8 cellular contexts compared by ENCODE assay signal in genomic region chr19:8240274-8241229, GRCh38. TPM values are rescaled to one million over a fixed set of nuclear protein-coding genes. Genes with fewer than 3 reads are reported as not detected.
A peak's percentile ranks its signal among the peaks of the same experiment; 100 is the strongest.
DNase-seq lines count a peak whose midpoint lies in the region; ATAC-seq and TF ChIP-seq lines count a peak whose summit lies in the region.

No MANE protein-coding gene starts in this region.

- H3K36me3 Mint-ChIP-seq in activated naive CD8-positive, alpha-beta T cell treated with anti-CD3 and anti-CD28 coated beads for 36 hours, result peaks cover 36% of the 10 kb centered on the region
- H3K36me3 Mint-ChIP-seq in osteocyte (ENCODE audit: unreplicated experiment), result no peaks in the 10 kb centered on the region

- TF ChIP-seq POLR2A in tibial nerve (IDR thresholded peaks at IDR 0.05), result no peak

- no peak overlapping the region for H3K4me3 ChIP-seq in GM06990 (replicated peaks; ENCODE audit: low read depth, low read length)
- no peak overlapping the region for H3K4me3 ChIP-seq in tibial nerve

- H3K4me1 Mint-ChIP-seq in activated naive CD8-positive, alpha-beta T cell treated with anti-CD3 and anti-CD28 coated beads for 36 hours, result peaks cover 10% of the 10 kb centered on the region
- peaks cover 19% of the 10 kb centered on the region for H3K4me1 Mint-ChIP-seq in osteocyte (ENCODE audit: unreplicated experiment)

- H3K9me3 ChIP-seq in tibial nerve, result peaks cover 0 to 19% (median 0%) of the 10 kb centered on the region in 4 donors

- H3K27ac Mint-ChIP-seq in activated naive CD8-positive, alpha-beta T cell treated with anti-CD3 and anti-CD28 coated beads for 36 hours, result peak overlapping the region; percentile 62
- H3K27ac Mint-ChIP-seq in osteocyte (ENCODE audit: unreplicated experiment), result no peak overlapping the region

- peaks cover 16% of the 10 kb centered on the region for H3K9me3 Mint-ChIP-seq in activated naive CD8-positive, alpha-beta T cell treated with anti-CD3 and anti-CD28 coated beads for 36 hours
- peaks cover 9% of the 10 kb centered on the region for H3K9me3 Mint-ChIP-seq in osteocyte (ENCODE audit: unreplicated experiment)

- 12 to 14% methylated on average over 16 to 17 of the region's 17 CpGs for WGBS in tibial nerve, 2 donors

- H3K27ac ChIP-seq in tibial nerve, result peak overlapping the region; percentile 67 to 89 (median 78)

- peak; percentile 81 for ATAC-seq in HG03342 (IDR thresholded peaks at IDR 0.05; ENCODE audit: unreplicated experiment)

- TF ChIP-seq CTCF in GM06990 (IDR thresholded peaks at IDR 0.05; ENCODE audit: insufficient read depth, low read length, poor library complexity, severe bottlenecking) (no peak), osteocyte (IDR thresholded peaks at IDR 0.05) (no peak), tibial nerve (IDR thresholded peaks at IDR 0.05) (no peak)

- H3K4me1 ChIP-seq in tibial nerve, result peaks cover 0 to 28% (median 12%) of the 10 kb centered on the region in 4 donors

- no peaks in the 10 kb centered on the region for H3K27me3 Mint-ChIP-seq in activated naive CD8-positive, alpha-beta T cell treated with anti-CD3 and anti-CD28 coated beads for 36 hours
- H3K27me3 Mint-ChIP-seq in osteocyte (ENCODE audit: unreplicated experiment), result no peaks in the 10 kb centered on the region

- TF ChIP-seq EP300 in tibial nerve (IDR thresholded peaks at IDR 0.05), result peak in 1 of 2 donors; percentile 79

- H3K36me3 ChIP-seq in GM06990 (ENCODE audit: control insufficient read depth, insufficient read depth, low read length) (peaks cover 9% of the 10 kb centered on the region), tibial nerve (peaks cover 0 to 26% (median 0%) of the 10 kb centered on the region in 3 donors)

- H3K4me3 Mint-ChIP-seq in activated naive CD8-positive, alpha-beta T cell treated with anti-CD3 and anti-CD28 coated beads for 36 hours, result peak overlapping the region; percentile 3
- H3K4me3 Mint-ChIP-seq in osteocyte (ENCODE audit: unreplicated experiment), result peak overlapping the region; percentile 12

- peak; percentile 83 for DNase-seq in GM06990 (ENCODE audit: extremely low read depth, insufficient read length)
- DNase-seq in activated naive CD8-positive, alpha-beta T cell treated with anti-CD3 and anti-CD28 coated beads for 36 hours, result peak; percentile 76
- peak; percentile 29 for DNase-seq in glomerular endothelial cell (ENCODE audit: extremely low read depth, low read depth, low spot score)
- DNase-seq in osteocyte (ENCODE audit: extremely low spot score, unreplicated experiment), result peak; percentile 90
- peak; percentile 74 to 75 for DNase-seq in tibial nerve (ENCODE audit: low spot score in 2 of 2)
- DNase-seq in 8988T, result no peak

- no peaks in the 10 kb centered on the region for H3K27me3 ChIP-seq in GM06990 (replicated peaks; ENCODE audit: control insufficient read depth, insufficient read depth, low read length)
- no peaks in the 10 kb centered on the region for H3K27me3 ChIP-seq in tibial nerve

TF ChIP-seq in PFSK-1, 5 proteins besides CTCF, POLR2A, EP300 and RAD21:
- TF ChIP-seq POLR2AphosphoS5 (IDR thresholded peaks at IDR 0.05; ENCODE audit: low read depth, low read length) (0 out of 2 replicates have a peak, but pooled peaks have one; percentile 28), TAF1 (IDR thresholded peaks at IDR 0.05; ENCODE audit: borderline replicate concordance, insufficient read depth, low read length) (no peak), SIN3A (IDR thresholded peaks at IDR 0.05; ENCODE audit: borderline replicate concordance, insufficient read depth, low read length) (no peak), FOXP2 (optimal IDR thresholded peaks at IDR 0.05; ENCODE audit: borderline replicate concordance, extremely low read depth, extremely low read length, insufficient read depth) (peak; percentile 95)
- TF ChIP-seq, protein P1, sequence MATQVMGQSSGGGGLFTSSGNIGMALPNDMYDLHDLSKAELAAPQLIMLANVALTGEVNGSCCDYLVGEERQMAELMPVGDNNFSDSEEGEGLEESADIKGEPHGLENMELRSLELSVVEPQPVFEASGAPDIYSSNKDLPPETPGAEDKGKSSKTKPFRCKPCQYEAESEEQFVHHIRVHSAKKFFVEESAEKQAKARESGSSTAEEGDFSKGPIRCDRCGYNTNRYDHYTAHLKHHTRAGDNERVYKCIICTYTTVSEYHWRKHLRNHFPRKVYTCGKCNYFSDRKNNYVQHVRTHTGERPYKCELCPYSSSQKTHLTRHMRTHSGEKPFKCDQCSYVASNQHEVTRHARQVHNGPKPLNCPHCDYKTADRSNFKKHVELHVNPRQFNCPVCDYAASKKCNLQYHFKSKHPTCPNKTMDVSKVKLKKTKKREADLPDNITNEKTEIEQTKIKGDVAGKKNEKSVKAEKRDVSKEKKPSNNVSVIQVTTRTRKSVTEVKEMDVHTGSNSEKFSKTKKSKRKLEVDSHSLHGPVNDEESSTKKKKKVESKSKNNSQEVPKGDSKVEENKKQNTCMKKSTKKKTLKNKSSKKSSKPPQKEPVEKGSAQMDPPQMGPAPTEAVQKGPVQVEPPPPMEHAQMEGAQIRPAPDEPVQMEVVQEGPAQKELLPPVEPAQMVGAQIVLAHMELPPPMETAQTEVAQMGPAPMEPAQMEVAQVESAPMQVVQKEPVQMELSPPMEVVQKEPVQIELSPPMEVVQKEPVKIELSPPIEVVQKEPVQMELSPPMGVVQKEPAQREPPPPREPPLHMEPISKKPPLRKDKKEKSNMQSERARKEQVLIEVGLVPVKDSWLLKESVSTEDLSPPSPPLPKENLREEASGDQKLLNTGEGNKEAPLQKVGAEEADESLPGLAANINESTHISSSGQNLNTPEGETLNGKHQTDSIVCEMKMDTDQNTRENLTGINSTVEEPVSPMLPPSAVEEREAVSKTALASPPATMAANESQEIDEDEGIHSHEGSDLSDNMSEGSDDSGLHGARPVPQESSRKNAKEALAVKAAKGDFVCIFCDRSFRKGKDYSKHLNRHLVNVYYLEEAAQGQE (IDR thresholded peaks at IDR 0.05; ENCODE audit: insufficient read depth in 1 of 2, low read depth in 2 of 2, low read length in 2 of 2), result peak in 1 of 2 experiments; percentile 83; a peak in 2 of 4 replicates

RNA-seq across cellular contexts. Expression of gene CERS4, which starts 31.4 kb away (rescaled TPM):
- polyA plus RNA-seq in PFSK-1 (2012; ENCODE audit: insufficient read length, low read depth), result 29.6 TPM
- total RNA-seq in activated naive CD8-positive, alpha-beta T cell treated with anti-CD3 and anti-CD28 coated beads for 36 hours, result 10 to 100 TPM; 12.8 to 13.2 TPM
- total RNA-seq in glomerular endothelial cell (29.0 and 29.3 TPM in 2 replicates), osteocyte (16.4 and 16.7 TPM in 2 replicates), tibial nerve (10 to 100 TPM; 56.9 to 73.5 (median 67.1) TPM)
